ENCODE assay signal across 7 cellular contexts in the genomic region with DNA sequence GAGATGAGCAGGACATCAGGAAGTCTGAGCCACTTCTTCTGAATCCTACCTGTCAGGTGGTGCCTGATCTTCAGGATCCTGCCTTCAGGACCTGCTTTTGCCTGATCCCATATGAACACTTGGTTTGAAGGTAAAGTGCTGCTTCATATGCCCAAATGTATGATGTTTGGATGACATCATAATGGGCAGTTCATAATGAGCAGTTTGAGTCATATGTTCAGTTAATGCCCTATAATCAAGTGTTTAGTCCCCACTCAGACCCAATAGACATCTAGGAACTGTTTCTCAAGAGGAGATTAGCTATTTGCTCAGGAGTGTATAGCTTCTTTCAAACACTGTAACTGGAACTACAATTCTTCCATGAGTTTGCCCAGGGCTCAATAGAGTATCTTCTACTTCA.
"Had no signal": no experiment of that assay in that cellular context is flagged by ENCODE, and none has a peak within 500 bp of the region (broad histone marks: within the 10 kb centered on the region; RNA-seq: fewer than 3 reads in every experiment).

No MANE protein-coding gene starts in this region.

- H3K27ac Mint-ChIP-seq: GM23338, H9, HFFc6, IgD-negative memory B cell had no signal

- H3K9me3 Mint-ChIP-seq: GM23338, H9, HFFc6 had no signal

- H3K4me1 Mint-ChIP-seq: GM23338, H9, IgD-negative memory B cell had no signal

- H3K4me3 Mint-ChIP-seq: GM23338, H9, HFFc6, IgD-negative memory B cell had no signal

- H3K27ac ChIP-seq: KMS-11 had no signal

- DNase-seq: H9, HCEC 1CT, HFFc6, KBM-7 had no signal

- H3K4me3 ChIP-seq: GM23338 had no signal
